ENCODE assay signal across 1 cellular context in genomic region chr12:9115731-9116689, GRCh38.
TF ChIP-seq lines count a peak whose summit lies in the region.

TSS of gene A2M (minus strand) at chr12:9115919. CDS start at chr12:9115849, 70 bp downstream.

TF ChIP-seq in HepG2, 621 proteins besides CTCF, POLR2A, EP300 and RAD21 (continued from another document and continues in another):
- no peak for TF ChIP-seq ZBTB40 (IDR thresholded peaks at IDR 0.05)
- TF ChIP-seq ZBTB40 (CRISPR knock-in tag; IDR thresholded peaks at IDR 0.05): no peak; the same call in 1 of the 2 replicates
- TF ChIP-seq POLR2AphosphoS5 (IDR thresholded peaks at IDR 0.05; ENCODE audit: low read depth, low read length): peak; percentile 99
- TF ChIP-seq LBX2 (CRISPR knock-in tag; IDR thresholded peaks at IDR 0.05; ENCODE audit: borderline replicate concordance): no peak
- peak; percentile 98 for TF ChIP-seq RARA (CRISPR knock-in tag; IDR thresholded peaks at IDR 0.05)
- peak; percentile 55 for TF ChIP-seq CEBPG (CRISPR knock-in tag; IDR thresholded peaks at IDR 0.05)
- TF ChIP-seq ZNF44 (CRISPR knock-in tag; IDR thresholded peaks at IDR 0.05): no peak
- peak; percentile 75; the same call in 1 of the 2 replicates for TF ChIP-seq ZNF12 (CRISPR knock-in tag; IDR thresholded peaks at IDR 0.05)
- TF ChIP-seq HINFP (CRISPR knock-in tag; IDR thresholded peaks at IDR 0.05; ENCODE audit: low read depth): 0 out of 2 replicates have a peak, but pooled peaks have one; percentile 32
- no peak for TF ChIP-seq DNMT1 (CRISPR knock-in tag; IDR thresholded peaks at IDR 0.05)
- peak; percentile 95 for TF ChIP-seq DR1 (CRISPR knock-in tag; IDR thresholded peaks at IDR 0.05)
- peak; percentile 72 for TF ChIP-seq SOX13 (IDR thresholded peaks at IDR 0.05)
- peak; percentile 30 to 92; a peak in 2 of 4 replicates for TF ChIP-seq SOX13 (CRISPR knock-in tag; conservative IDR thresholded peaks at IDR 0.05 in 1 of 2, IDR thresholded peaks at IDR 0.05 in 1 of 2)
- peak; percentile 93 for TF ChIP-seq SRF (IDR thresholded peaks at IDR 0.05; ENCODE audit: low read depth, low read length)
- TF ChIP-seq HES4 (CRISPR knock-in tag; IDR thresholded peaks at IDR 0.05; ENCODE audit: borderline replicate concordance): no peak
- TF ChIP-seq ZNF160 (CRISPR knock-in tag; IDR thresholded peaks at IDR 0.05): no peak
- no peak; the same call in 1 of the 2 replicates for TF ChIP-seq ZNF691 (CRISPR knock-in tag; IDR thresholded peaks at IDR 0.05; ENCODE audit: borderline replicate concordance, low read depth)
- peak; percentile 84 for TF ChIP-seq ZMYM4 (CRISPR knock-in tag; IDR thresholded peaks at IDR 0.05)
- TF ChIP-seq ONECUT2 (CRISPR knock-in tag; IDR thresholded peaks at IDR 0.05): peak; percentile 48
- TF ChIP-seq MXD1 (CRISPR knock-in tag; IDR thresholded peaks at IDR 0.05): no peak
- TF ChIP-seq SPEN (CRISPR knock-in tag; IDR thresholded peaks at IDR 0.05; ENCODE audit: low read depth): peak; percentile 61; the same call in 1 of the 2 replicates
- peak; percentile 92 for TF ChIP-seq TAF1 (CRISPR knock-in tag; IDR thresholded peaks at IDR 0.05)
- TF ChIP-seq PBX2 (CRISPR knock-in tag; IDR thresholded peaks at IDR 0.05): 0 out of 2 replicates have a peak, but pooled peaks have one; percentile 13
- TF ChIP-seq IRF2 (CRISPR knock-in tag; IDR thresholded peaks at IDR 0.05): peak; percentile 86
- peak; percentile 87 for TF ChIP-seq TEAD3 (CRISPR knock-in tag; optimal IDR thresholded peaks at IDR 0.05; ENCODE audit: borderline replicate concordance)
- TF ChIP-seq CHD2 (IDR thresholded peaks at IDR 0.05; ENCODE audit: low read depth, low read length): no peak
- peak; percentile 55; the same call in 1 of the 2 replicates for TF ChIP-seq E2F1 (CRISPR knock-in tag; IDR thresholded peaks at IDR 0.05)
- no peak for TF ChIP-seq ZNF773 (CRISPR knock-in tag; IDR thresholded peaks at IDR 0.05; ENCODE audit: borderline replicate concordance)
- TF ChIP-seq NCOA5 (CRISPR knock-in tag; IDR thresholded peaks at IDR 0.05): 0 out of 2 replicates have a peak, but pooled peaks have one; percentile 37
- peak; percentile 91; the same call in 1 of the 2 replicates for TF ChIP-seq ESRRA (CRISPR knock-in tag; IDR thresholded peaks at IDR 0.05; ENCODE audit: low read depth)
- peak; percentile 79; the same call in 1 of the 2 replicates for TF ChIP-seq ZBTB44 (CRISPR knock-in tag; IDR thresholded peaks at IDR 0.05)
- TF ChIP-seq ETV6 (CRISPR knock-in tag; conservative IDR thresholded peaks at IDR 0.05): peak; percentile 74; the same call in 1 of the 2 replicates
- 0 out of 2 replicates have a peak, but pooled peaks have one; percentile 76 for TF ChIP-seq ZFP37 (CRISPR knock-in tag; IDR thresholded peaks at IDR 0.05; ENCODE audit: borderline replicate concordance)
- TF ChIP-seq NRL (CRISPR knock-in tag; IDR thresholded peaks at IDR 0.05; ENCODE audit: borderline replicate concordance): no peak
- TF ChIP-seq ELF3 (CRISPR knock-in tag; IDR thresholded peaks at IDR 0.05): peak; percentile 96
- TF ChIP-seq ZSCAN22 (CRISPR knock-in tag; IDR thresholded peaks at IDR 0.05): no peak
- no peak for TF ChIP-seq KAT2B (IDR thresholded peaks at IDR 0.05; ENCODE audit: borderline replicate concordance, low read depth, low read length)
- TF ChIP-seq SNAPC5 (CRISPR knock-in tag; IDR thresholded peaks at IDR 0.05; ENCODE audit: borderline replicate concordance): 0 out of 2 replicates have a peak, but pooled peaks have one; percentile 9
- TF ChIP-seq ZBTB34 (CRISPR knock-in tag; IDR thresholded peaks at IDR 0.05): peak; percentile 66; the same call in 1 of the 2 replicates
- TF ChIP-seq SP2 (CRISPR knock-in tag; IDR thresholded peaks at IDR 0.05): peak; percentile 36; the same call in 1 of the 2 replicates
- peak; percentile 53 for TF ChIP-seq PHF8 (CRISPR knock-in tag; IDR thresholded peaks at IDR 0.05)
- TF ChIP-seq ZKSCAN8 (CRISPR knock-in tag; IDR thresholded peaks at IDR 0.05; ENCODE audit: borderline replicate concordance): peak; percentile 92
- TF ChIP-seq ZNF354B (CRISPR knock-in tag; IDR thresholded peaks at IDR 0.05): no peak
- TF ChIP-seq TRIM22 (IDR thresholded peaks at IDR 0.05): no peak
- TF ChIP-seq KDM5A (IDR thresholded peaks at IDR 0.05; ENCODE audit: borderline replicate concordance, low read length): no peak
